In the genomic region with DNA sequence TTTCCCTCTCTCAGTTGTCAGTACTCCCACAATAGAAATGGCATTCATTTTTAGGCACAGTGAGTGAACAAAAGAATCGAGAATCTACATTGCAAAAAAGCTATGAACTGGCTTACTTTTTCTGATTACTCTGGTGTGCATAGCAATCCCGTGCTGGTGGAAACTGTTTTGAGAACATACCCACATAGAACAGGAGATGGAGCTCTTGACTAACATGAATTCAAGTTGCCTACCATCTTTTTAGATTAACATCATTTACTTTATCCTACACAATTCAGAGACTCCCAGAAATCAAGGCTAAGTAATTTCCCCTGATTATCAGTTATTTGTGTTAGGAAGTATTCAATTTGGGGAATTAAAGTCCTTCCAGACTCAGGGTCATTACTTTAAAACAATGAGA, we compare ENCODE assay signal across 8 cellular contexts.
DNase-seq lines count a peak whose midpoint lies in the region; ATAC-seq and TF ChIP-seq lines count a peak whose summit lies in the region.

No MANE protein-coding gene starts in this region.

- CTCF ChIA-PET in CD8-positive, alpha-beta memory T cell (lab: Charles Lee) = no interaction called here

- no peak overlapping the region for H3K4me3 Mint-ChIP-seq in CD8-positive, alpha-beta memory T cell

- no peaks in the 10 kb centered on the region for H3K36me3 ChIP-seq in RWPE2 (ENCODE audit: low read depth)
- H3K36me3 ChIP-seq in spleen = no peaks in the 10 kb centered on the region
- no peaks in the 10 kb centered on the region for H3K36me3 ChIP-seq in CD8-positive, alpha-beta memory T cell (ENCODE audit: insufficient read depth, low read length)

- TF ChIP-seq POLR2A in spleen (IDR thresholded peaks at IDR 0.05) = no peak

- H3K27me3 ChIP-seq in RWPE2 (ENCODE audit: insufficient read depth, poor library complexity, severe bottlenecking) = no peaks in the 10 kb centered on the region
- no peaks in the 10 kb centered on the region for H3K27me3 ChIP-seq in spleen (replicated peaks in 1 of 7)
- no peaks in the 10 kb centered on the region for H3K27me3 ChIP-seq in CD8-positive, alpha-beta memory T cell (ENCODE audit: insufficient read depth, low read length, poor library complexity, severe bottlenecking)

- H3K9me3 ChIP-seq in RWPE2 (ENCODE audit: severe bottlenecking) (no peaks in the 10 kb centered on the region), spleen (no peaks in the 10 kb centered on the region)
- H3K9me3 ChIP-seq in CD8-positive, alpha-beta memory T cell (ENCODE audit: low read length) = no peaks in the 10 kb centered on the region

- no peaks in the 10 kb centered on the region for H3K4me1 Mint-ChIP-seq in CD8-positive, alpha-beta memory T cell

- TF ChIP-seq CTCF in RWPE2 (IDR thresholded peaks at IDR 0.05; ENCODE audit: poor library complexity, severe bottlenecking) (peak; percentile 61), fibroblast of villous mesenchyme (IDR thresholded peaks at IDR 0.05; ENCODE audit: insufficient read depth, low read depth, low read length) (peak; percentile 52), spleen (IDR thresholded peaks at IDR 0.05 in 8 of 11, conservative IDR thresholded peaks at IDR 0.05 in 3 of 11) (peak in 9 of 11 experiments; percentile 11 to 57 (median 43))

- no peaks in the 10 kb centered on the region for H3K27me3 Mint-ChIP-seq in CD8-positive, alpha-beta memory T cell

- H3K4me3 ChIP-seq in RWPE2 (ENCODE audit: severe bottlenecking) (no peak overlapping the region), fibroblast of villous mesenchyme (ENCODE audit: low read depth, low read length) (no peak overlapping the region), spleen (no peak overlapping the region)
- H3K4me3 ChIP-seq in CD8-positive, alpha-beta memory T cell (ENCODE audit: low read length) = no peak overlapping the region

- peak; percentile 51 for ATAC-seq in HG02885 (IDR thresholded peaks at IDR 0.05; ENCODE audit: poor library complexity, unreplicated experiment)
- peak; percentile 45; the same call in 2 of the 3 replicates for ATAC-seq in RWPE2 (ENCODE audit: low read depth)
- ATAC-seq in HG02840 (IDR thresholded peaks at IDR 0.05; ENCODE audit: low FRiP score, unreplicated experiment) = no peak
- no peak for ATAC-seq in GM21526 (IDR thresholded peaks at IDR 0.05; ENCODE audit: low FRiP score, unreplicated experiment)

- H3K4me1 ChIP-seq in RWPE2 (ENCODE audit: insufficient read depth, poor library complexity, severe bottlenecking) = no peaks in the 10 kb centered on the region
- H3K4me1 ChIP-seq in spleen = peaks cover 0 to 23% (median 7%) of the 10 kb centered on the region in 6 donors
- no peaks in the 10 kb centered on the region for H3K4me1 ChIP-seq in CD8-positive, alpha-beta memory T cell (ENCODE audit: insufficient read depth, low read length)

- DNase-seq in DMS153 treated with DMSO at 0.1 percent for 48 hours (lab: John Stamatoyannopoulos, UW; ENCODE audit: unreplicated experiment) (peak; percentile 9), RWPE2 (ENCODE audit: low spot score) (no peak), fibroblast of villous mesenchyme (ENCODE audit: low read depth) (peak; percentile 37), spleen (no peak)
- DNase-seq in CD8-positive, alpha-beta memory T cell = no peak

- POLR2A ChIA-PET in CD8-positive, alpha-beta memory T cell (lab: Charles Lee) = no interaction called here

- H3K27ac Mint-ChIP-seq in CD8-positive, alpha-beta memory T cell = no peak overlapping the region

- peaks cover 0 to 3% (median 0%) of the 10 kb centered on the region in 5 donors for H3K9me3 Mint-ChIP-seq in CD8-positive, alpha-beta memory T cell

- no peaks in the 10 kb centered on the region for H3K36me3 Mint-ChIP-seq in CD8-positive, alpha-beta memory T cell

- H3K27ac ChIP-seq in RWPE2 (ENCODE audit: poor library complexity, severe bottlenecking) = no peak overlapping the region
- no peak overlapping the region for H3K27ac ChIP-seq in spleen
- no peak overlapping the region for H3K27ac ChIP-seq in CD8-positive, alpha-beta memory T cell (ENCODE audit: low read depth, low read length)

- intact Hi-C loops in spleen (cut with DNase I; ENCODE audit: low total_unique reads) = loop anchor here (5.0 kb wide), 1 partner anchor 736 kb away; no protein-coding TSS in a partner anchor

- 9 to 17% (median 13%) methylated on average over 2 of the region's 2 CpGs for WGBS in spleen, 5 donors

Comparison
In these comparisons a context has a peak if more than half of its experiments do, and no peak if none do; other contexts are left out.
1. DNase-seq: peak in DMS153 treated with DMSO at 0.1 percent for 48 hours (single experiment) and fibroblast of villous mesenchyme (single experiment); none in RWPE2 (single experiment), spleen (single experiment) and CD8-positive, alpha-beta memory T cell (0 of 5).
2. ATAC-seq: peak in HG02885 (single experiment) and RWPE2 (single experiment); none in HG02840 (single experiment) and GM21526 (single experiment).
3. Peak in every context shown above with its lines, with median percentiles within 50 percentile points of each other: CTCF ChIP-seq.